ENCODE assay signal across 20 cellular contexts in genomic region chr17:50175035-50175788, GRCh38. TPM values are rescaled to one million over a fixed set of nuclear protein-coding genes. Genes with fewer than 3 reads are reported as not detected.
DNase-seq lines count a peak whose midpoint lies in the region; ATAC-seq and TF ChIP-seq lines count a peak whose summit lies in the region.
"Had no signal": no experiment of that assay in that cellular context is flagged by ENCODE, and none has a peak within 500 bp of the region (broad histone marks: within the 10 kb centered on the region; RNA-seq: fewer than 3 reads in every experiment).

No MANE protein-coding gene starts in this region.

- intact Hi-C loops in breast epithelium (cut with DNase I; ENCODE audit: low total_unique reads) = no loop called here
- intact Hi-C loops in tibial artery (cut with DNase I; ENCODE audit: low total_unique reads) = no loop called here

- H3K4me3 ChIP-seq in HEK293 (ENCODE audit: low read depth, low read length) (no peak overlapping the region), breast epithelium (no peak overlapping the region), muscle layer of colon (ENCODE audit: low read depth in 1 of 2, low read length in 2 of 2) (no peak overlapping the region), tibial artery (no peak overlapping the region)
- H3K4me3 ChIP-seq: GM12878, HAP-1, K562, SJSA1 had no signal

- H3K4me1 Mint-ChIP-seq in T-cell = peaks cover 9 to 11% (median 10%) of the 10 kb centered on the region in 3 donors

- H3K36me3 Mint-ChIP-seq in T-cell = no peaks in the 10 kb centered on the region

- H3K4me1 ChIP-seq in HEK293 (ENCODE audit: control insufficient read depth, insufficient read depth, low read length) (peaks cover 11% of the 10 kb centered on the region), breast epithelium (peaks cover 9 to 10% of the 10 kb centered on the region in 2 donors), muscle layer of colon (ENCODE audit: insufficient read depth, low read length) (peaks cover 47% of the 10 kb centered on the region), tibial artery (peaks cover 0 to 59% (median 55%) of the 10 kb centered on the region in 4 donors)

- no peak overlapping the region for H3K4me3 Mint-ChIP-seq in T-cell
- H3K4me3 Mint-ChIP-seq: activated T-cell treated with anti-CD3 and anti-CD28 coated beads, Interleukin-2, amount 50 U/mL, for 72 hours; CD14-positive monocyte had no signal

- DNase-seq in breast epithelium (ENCODE audit: low spot score in 2 of 2) (no peak), tibial artery (no peak), substantia nigra (lab: John Stamatoyannopoulos, UW) (no peak), T-cell (no peak)
- DNase-seq: activated CD4-positive, alpha-beta T cell treated with anti-CD3 and anti-CD28 coated beads, Interleukin-2, amount 50 U/mL, for 1 hour; activated T-cell treated with anti-CD3 and anti-CD28 coated beads, Interleukin-2, amount 50 U/mL, for 72 hours; EL; hypothalamus; NCI-H1105 treated with DMSO at 0.1 percent for 48 hours; NCI-H345; stimulated activated naive CD4-positive, alpha-beta T cell had no signal

- no peak for TF ChIP-seq POLR2A in breast epithelium (IDR thresholded peaks at IDR 0.05)

- no peaks in the 10 kb centered on the region for H3K9me3 Mint-ChIP-seq in T-cell
- H3K9me3 Mint-ChIP-seq: activated T-cell treated with anti-CD3 and anti-CD28 coated beads, Interleukin-2, amount 50 U/mL, for 72 hours had no signal

- H3K9ac ChIP-seq in muscle layer of colon (ENCODE audit: low read length) = peak overlapping the region; percentile 3

- TF ChIP-seq CTCF in HEK293 (tag by site-specific recombination; IDR thresholded peaks at IDR 0.05) (no peak), breast epithelium (IDR thresholded peaks at IDR 0.05) (no peak), tibial artery (IDR thresholded peaks at IDR 0.05) (no peak)

- CTCF ChIA-PET in HEK293 (lab: Yijun Ruan, JAX) = interaction anchor here (0.6 to 9.6 kb wide), 12 partner anchors 10 to 121 kb away, joined by 3 to 174 read pairs (median 6); partner anchors contain the start of genes COL1A1 and SGCA
- CTCF ChIA-PET in T-cell (lab: Charles Lee) = interaction anchor here in 1 of 2 donors (0.6 kb wide), 1 partner anchor 25 kb away, joined by 3 read pairs; no protein-coding TSS in a partner anchor

- H3K27me3 ChIP-seq in breast epithelium (no peaks in the 10 kb centered on the region), muscle layer of colon (ENCODE audit: control insufficient read depth in 1 of 2, insufficient read depth in 2 of 2, low read length in 2 of 2) (no peaks in the 10 kb centered on the region), tibial artery (no peaks in the 10 kb centered on the region)
- H3K27me3 ChIP-seq: SJSA1 had no signal

- ATAC-seq in GM19324 (IDR thresholded peaks at IDR 0.05; ENCODE audit: low FRiP score, unreplicated experiment) = no peak
- ATAC-seq in T-cell (replicated peaks in 1 of 4) = no peak
- ATAC-seq: activated T-cell treated with anti-CD3 and anti-CD28 coated beads, Interleukin-2, amount 50 U/mL, for 72 hours; GM12878; K562 had no signal

- H3K27ac ChIP-seq in HEK293 (ENCODE audit: extremely low read depth, low read depth, low read length) (no peak overlapping the region), breast epithelium (peak overlapping the region; percentile 36 to 50), muscle layer of colon (ENCODE audit: low read depth, low read length) (peak overlapping the region; percentile 67), tibial artery (peak overlapping the region; percentile 98 to 99), substantia nigra (ENCODE audit: low read depth, low read length, poor library complexity, severe bottlenecking) (no peak overlapping the region)
- H3K27ac ChIP-seq: epithelial cell of prostate had no signal

- H3K27ac Mint-ChIP-seq in T-cell = no peak overlapping the region
- H3K27ac Mint-ChIP-seq: activated T-cell treated with anti-CD3 and anti-CD28 coated beads, Interleukin-2, amount 50 U/mL, for 72 hours; CD14-positive monocyte had no signal

- H3K27me3 Mint-ChIP-seq in T-cell = no peaks in the 10 kb centered on the region

- POLR2A ChIA-PET in HEK293 (lab: Yijun Ruan, JAX) = interaction anchor here (1.0 kb wide), 1 partner anchor 24 kb away, joined by 3 read pairs; no protein-coding TSS in a partner anchor
- POLR2A ChIA-PET in T-cell (lab: Charles Lee) = no interaction called here

- no peaks in the 10 kb centered on the region for H3K9me3 ChIP-seq in HEK293 (ENCODE audit: control insufficient read depth, insufficient read depth, low read depth, low read length)
- H3K9me3 ChIP-seq in breast epithelium = no peaks in the 10 kb centered on the region
- no peaks in the 10 kb centered on the region for H3K9me3 ChIP-seq in muscle layer of colon (ENCODE audit: low read length)
- no peaks in the 10 kb centered on the region for H3K9me3 ChIP-seq in tibial artery
- H3K9me3 ChIP-seq: HAP-1 had no signal

- H3K36me3 ChIP-seq in HEK293 (ENCODE audit: control insufficient read depth in 2 of 2, insufficient read depth in 1 of 2, low read length in 2 of 2) (no peaks in the 10 kb centered on the region), breast epithelium (no peaks in the 10 kb centered on the region), muscle layer of colon (ENCODE audit: insufficient read depth, low read length) (no peaks in the 10 kb centered on the region), tibial artery (peaks cover 0 to 12% (median 7%) of the 10 kb centered on the region in 3 donors)
- H3K36me3 ChIP-seq: HAP-1 had no signal

TF ChIP-seq in HEK293, 187 proteins besides CTCF, POLR2A, EP300 and RAD21:
- no peak for TF ChIP-seq ZNF274 (IDR thresholded peaks at IDR 0.05; ENCODE audit: low read length)
- TF ChIP-seq ZNF274 (tag by site-specific recombination; IDR thresholded peaks at IDR 0.05; ENCODE audit: borderline replicate concordance) = no peak
- peak; percentile 75 for TF ChIP-seq ZIC2 (tag by site-specific recombination; IDR thresholded peaks at IDR 0.05)
- TF ChIP-seq ZNF26 (tag by site-specific recombination; IDR thresholded peaks at IDR 0.05) = no peak
- peak; percentile 90 for TF ChIP-seq KLF1 (tag by site-specific recombination; IDR thresholded peaks at IDR 0.05)
- no peak for TF ChIP-seq KLF17 (tag by site-specific recombination; IDR thresholded peaks at IDR 0.05)
- TF ChIP-seq ZFHX2 (tag by site-specific recombination; conservative IDR thresholded peaks at IDR 0.05) = no peak
- TF ChIP-seq WT1 (tag by site-specific recombination; IDR thresholded peaks at IDR 0.05) = peak; percentile 67; the same call in 1 of the 2 replicates
- peak; percentile 79 for TF ChIP-seq GLIS1 (tag by site-specific recombination; IDR thresholded peaks at IDR 0.05)
- no peak for TF ChIP-seq ZFP41 (tag by site-specific recombination; IDR thresholded peaks at IDR 0.05; ENCODE audit: borderline replicate concordance)
TF ChIP-seq in HEK293: peak in this region for 4.

RNA-seq across cellular contexts. Expression of gene SGCA, which starts 9.4 kb away (rescaled TPM):
- total RNA-seq in breast epithelium (1 to 10 TPM in 1 of 3 donors, under 1 TPM in 2; 0.33 to 2.6 (median 0.73) TPM), T-cell (under 1 TPM in 1 of 5 donors, not detected in 4; 0.33 TPM)
- total RNA-seq: K562 had no signal

RNA-seq across cellular contexts. Expression of gene PPP1R9B, which starts 24.7 kb away (rescaled TPM):
- total RNA-seq in breast epithelium (10 to 100 TPM; 21.8 to 24.9 (median 22.7) TPM), T-cell (10 to 100 TPM; 69.5 to 95.9 (median 91.3) TPM)

RNA-seq across cellular contexts. Expression of gene COL1A1, which starts 26.2 kb away (rescaled TPM):
- 10 to 100 TPM; 23.4 to 67.2 (median 44.5) TPM for total RNA-seq in breast epithelium
- total RNA-seq in T-cell = 10 to 100 TPM in 2 of 5 donors, 1 to 10 TPM in 3; 4.1 to 21.0 (median 6.6) TPM

RNA-seq across cellular contexts. Expression of gene SAMD14, which starts 45.3 kb away (rescaled TPM):
- total RNA-seq in breast epithelium (under 1 TPM in 2 of 3 donors, not detected in 1; 0.16 to 0.98 TPM), T-cell (under 1 TPM; 0.23 to 0.70 (median 0.35) TPM)

Comparison
In these comparisons a context has a peak if more than half of its experiments do, and no peak if none do; other contexts are left out.
1. H3K27ac ChIP-seq: peak in breast epithelium (2 of 2), muscle layer of colon (single experiment) and tibial artery (2 of 2); none in HEK293 (single experiment) and substantia nigra (single experiment).